ENCODE assay signal across 1 cellular context in the genomic region with DNA sequence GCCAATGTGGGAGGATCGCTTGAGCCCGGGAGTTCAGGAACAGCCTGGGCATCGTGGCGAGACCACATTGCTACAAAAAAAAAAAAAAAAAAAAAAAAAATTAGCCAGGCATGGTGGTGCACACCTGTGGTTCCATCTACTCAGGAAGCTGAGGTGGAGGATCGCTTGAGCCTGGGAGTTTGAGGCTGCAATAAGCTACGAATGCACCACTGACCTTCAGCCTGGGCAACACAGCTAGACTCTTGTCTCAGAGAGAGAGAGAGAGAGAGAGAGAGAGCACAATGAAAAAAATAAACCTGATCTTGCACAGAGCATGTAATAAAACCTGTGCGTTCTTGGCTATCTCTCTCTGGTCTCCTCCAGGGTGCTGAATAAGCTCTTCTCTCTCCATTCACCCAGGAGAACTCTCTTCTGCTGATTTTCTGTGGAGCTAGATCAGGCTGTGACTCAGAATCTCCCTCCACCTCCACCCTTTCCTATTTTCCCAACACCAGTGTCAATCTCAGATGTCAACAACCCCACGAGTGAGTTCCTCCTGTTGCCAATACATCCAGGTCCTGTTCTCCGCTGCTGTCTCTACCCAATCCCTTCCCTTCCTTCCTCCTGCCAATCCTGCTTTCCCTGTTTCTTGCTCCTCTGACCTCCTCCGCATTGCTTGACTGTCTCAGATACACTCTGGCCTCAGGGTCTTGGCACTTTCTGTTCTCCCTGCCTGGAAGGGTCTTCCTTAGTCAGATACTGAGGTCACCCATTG.
TF ChIP-seq lines count a peak whose summit lies in the region.

No MANE protein-coding gene starts in this region.

TF ChIP-seq in SK-N-SH, 30 proteins besides CTCF, POLR2A, EP300 and RAD21:
- TF ChIP-seq, protein P1, sequence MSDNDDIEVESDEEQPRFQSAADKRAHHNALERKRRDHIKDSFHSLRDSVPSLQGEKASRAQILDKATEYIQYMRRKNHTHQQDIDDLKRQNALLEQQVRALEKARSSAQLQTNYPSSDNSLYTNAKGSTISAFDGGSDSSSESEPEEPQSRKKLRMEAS (IDR thresholded peaks at IDR 0.05; ENCODE audit: low read depth): no peak
- TF ChIP-seq, protein P2, sequence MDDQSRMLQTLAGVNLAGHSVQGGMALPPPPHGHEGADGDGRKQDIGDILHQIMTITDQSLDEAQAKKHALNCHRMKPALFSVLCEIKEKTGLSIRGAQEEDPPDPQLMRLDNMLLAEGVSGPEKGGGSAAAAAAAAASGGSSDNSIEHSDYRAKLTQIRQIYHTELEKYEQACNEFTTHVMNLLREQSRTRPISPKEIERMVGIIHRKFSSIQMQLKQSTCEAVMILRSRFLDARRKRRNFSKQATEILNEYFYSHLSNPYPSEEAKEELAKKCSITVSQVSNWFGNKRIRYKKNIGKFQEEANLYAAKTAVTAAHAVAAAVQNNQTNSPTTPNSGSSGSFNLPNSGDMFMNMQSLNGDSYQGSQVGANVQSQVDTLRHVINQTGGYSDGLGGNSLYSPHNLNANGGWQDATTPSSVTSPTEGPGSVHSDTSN (IDR thresholded peaks at IDR 0.05): no peak
- TF ChIP-seq MEF2A (IDR thresholded peaks at IDR 0.05; ENCODE audit: borderline replicate concordance, low read depth) (no peak), TEAD4 (IDR thresholded peaks at IDR 0.05; ENCODE audit: borderline replicate concordance, insufficient read depth) (no peak), EZH2phosphoT487 (IDR thresholded peaks at IDR 0.05; ENCODE audit: borderline replicate concordance, low read depth) (no peak), POLR2AphosphoS5 (IDR thresholded peaks at IDR 0.05; ENCODE audit: low read depth, low read length) (no peak), NRF1 (IDR thresholded peaks at IDR 0.05; ENCODE audit: low read depth, low read length) (no peak), RCOR1 (IDR thresholded peaks at IDR 0.05; ENCODE audit: low read length) (no peak), CHD2 (IDR thresholded peaks at IDR 0.05; ENCODE audit: low read length, partially characterized antibody) (no peak), TAF1 (IDR thresholded peaks at IDR 0.05; ENCODE audit: borderline replicate concordance, low read depth, low read length) (no peak), JUND (IDR thresholded peaks at IDR 0.05) (no peak)
- TF ChIP-seq, protein P3, sequence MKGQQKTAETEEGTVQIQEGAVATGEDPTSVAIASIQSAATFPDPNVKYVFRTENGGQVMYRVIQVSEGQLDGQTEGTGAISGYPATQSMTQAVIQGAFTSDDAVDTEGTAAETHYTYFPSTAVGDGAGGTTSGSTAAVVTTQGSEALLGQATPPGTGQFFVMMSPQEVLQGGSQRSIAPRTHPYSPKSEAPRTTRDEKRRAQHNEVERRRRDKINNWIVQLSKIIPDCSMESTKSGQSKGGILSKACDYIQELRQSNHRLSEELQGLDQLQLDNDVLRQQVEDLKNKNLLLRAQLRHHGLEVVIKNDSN (IDR thresholded peaks at IDR 0.05; ENCODE audit: borderline replicate concordance, low read depth): no peak
- TF ChIP-seq, protein P4, sequence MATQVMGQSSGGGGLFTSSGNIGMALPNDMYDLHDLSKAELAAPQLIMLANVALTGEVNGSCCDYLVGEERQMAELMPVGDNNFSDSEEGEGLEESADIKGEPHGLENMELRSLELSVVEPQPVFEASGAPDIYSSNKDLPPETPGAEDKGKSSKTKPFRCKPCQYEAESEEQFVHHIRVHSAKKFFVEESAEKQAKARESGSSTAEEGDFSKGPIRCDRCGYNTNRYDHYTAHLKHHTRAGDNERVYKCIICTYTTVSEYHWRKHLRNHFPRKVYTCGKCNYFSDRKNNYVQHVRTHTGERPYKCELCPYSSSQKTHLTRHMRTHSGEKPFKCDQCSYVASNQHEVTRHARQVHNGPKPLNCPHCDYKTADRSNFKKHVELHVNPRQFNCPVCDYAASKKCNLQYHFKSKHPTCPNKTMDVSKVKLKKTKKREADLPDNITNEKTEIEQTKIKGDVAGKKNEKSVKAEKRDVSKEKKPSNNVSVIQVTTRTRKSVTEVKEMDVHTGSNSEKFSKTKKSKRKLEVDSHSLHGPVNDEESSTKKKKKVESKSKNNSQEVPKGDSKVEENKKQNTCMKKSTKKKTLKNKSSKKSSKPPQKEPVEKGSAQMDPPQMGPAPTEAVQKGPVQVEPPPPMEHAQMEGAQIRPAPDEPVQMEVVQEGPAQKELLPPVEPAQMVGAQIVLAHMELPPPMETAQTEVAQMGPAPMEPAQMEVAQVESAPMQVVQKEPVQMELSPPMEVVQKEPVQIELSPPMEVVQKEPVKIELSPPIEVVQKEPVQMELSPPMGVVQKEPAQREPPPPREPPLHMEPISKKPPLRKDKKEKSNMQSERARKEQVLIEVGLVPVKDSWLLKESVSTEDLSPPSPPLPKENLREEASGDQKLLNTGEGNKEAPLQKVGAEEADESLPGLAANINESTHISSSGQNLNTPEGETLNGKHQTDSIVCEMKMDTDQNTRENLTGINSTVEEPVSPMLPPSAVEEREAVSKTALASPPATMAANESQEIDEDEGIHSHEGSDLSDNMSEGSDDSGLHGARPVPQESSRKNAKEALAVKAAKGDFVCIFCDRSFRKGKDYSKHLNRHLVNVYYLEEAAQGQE (IDR thresholded peaks at IDR 0.05; ENCODE audit: low read depth, low read length): no peak
- TF ChIP-seq, protein P5, sequence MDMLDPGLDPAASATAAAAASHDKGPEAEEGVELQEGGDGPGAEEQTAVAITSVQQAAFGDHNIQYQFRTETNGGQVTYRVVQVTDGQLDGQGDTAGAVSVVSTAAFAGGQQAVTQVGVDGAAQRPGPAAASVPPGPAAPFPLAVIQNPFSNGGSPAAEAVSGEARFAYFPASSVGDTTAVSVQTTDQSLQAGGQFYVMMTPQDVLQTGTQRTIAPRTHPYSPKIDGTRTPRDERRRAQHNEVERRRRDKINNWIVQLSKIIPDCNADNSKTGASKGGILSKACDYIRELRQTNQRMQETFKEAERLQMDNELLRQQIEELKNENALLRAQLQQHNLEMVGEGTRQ (IDR thresholded peaks at IDR 0.05; ENCODE audit: borderline replicate concordance, low read depth, low read length): no peak
